1 cellular context compared by ENCODE assay signal in genomic region chr22:47063071-47063509, GRCh38.
TF ChIP-seq lines count a peak whose summit lies in the region.

No MANE protein-coding gene starts in this region.

TF ChIP-seq in IMR-90, 13 proteins besides CTCF, POLR2A, EP300 and RAD21:
- TF ChIP-seq FOS (IDR thresholded peaks at IDR 0.05; ENCODE audit: low read depth, low read length) = no peak
- no peak for TF ChIP-seq BHLHE40 (IDR thresholded peaks at IDR 0.05; ENCODE audit: low read depth, low read length)
- TF ChIP-seq MXI1 (IDR thresholded peaks at IDR 0.05; ENCODE audit: borderline replicate concordance, low read depth, low read length) = no peak
- TF ChIP-seq SMC3 (IDR thresholded peaks at IDR 0.05; ENCODE audit: low read depth, low read length) = no peak
- no peak for TF ChIP-seq USF2 (IDR thresholded peaks at IDR 0.05; ENCODE audit: low read depth, low read length)
